26 cellular contexts compared by ENCODE assay signal in genomic region chr12:67764055-67764454, GRCh38.
"Had no signal": no experiment of that assay in that cellular context is flagged by ENCODE, and none has a peak within 500 bp of the region (broad histone marks: within the 10 kb centered on the region; RNA-seq: fewer than 3 reads in every experiment).

No MANE protein-coding gene starts in this region.

- H3K27ac ChIP-seq: esophagus squamous epithelium, heart right ventricle, left lung, neutrophil, pancreas, right lobe of liver, suprapubic skin, transverse colon, upper lobe of right lung, vagina had no signal

- H3K4me1 ChIP-seq: left lung, right lobe of liver, suprapubic skin, upper lobe of right lung had no signal

- H3K9me3 ChIP-seq: esophagus squamous epithelium, heart right ventricle, left lung, mucosa of descending colon, neutrophil, pancreas, right lobe of liver, suprapubic skin, transverse colon, upper lobe of right lung, vagina had no signal

- ATAC-seq: effector memory CD8-positive, alpha-beta T cell; heart right ventricle; left cardiac atrium; left lung; mucosa of descending colon; natural killer cell treated with Interleukin-12 subunit alpha and Interleukin-12 subunit beta and Interleukin-15 and Interleukin-18, amount 100 ng/mL, for 72 hours; right lobe of liver; stimulated activated naive CD8-positive, alpha-beta T cell treated with anti-CD3 and anti-CD28 coated beads, Interleukin-15, amount 100 ng/mL, for 72 hours; upper lobe of right lung had no signal

- DNase-seq: effector memory CD8-positive, alpha-beta T cell; erythroblast; esophagus squamous epithelium; foreskin melanocyte; glutamatergic neuron; heart right ventricle; hippocampal formation; left cardiac atrium; left lung; mesenchymal stem cell; mucosa of descending colon; naive B cell; pancreas; retina; right lobe of liver; small intestine; stimulated activated CD4-positive, alpha-beta T cell treated with anti-CD3 and anti-CD28 coated beads, Interleukin-15, amount 100 ng/mL, for 24 hours; stimulated activated CD4-positive, alpha-beta T cell treated with anti-CD3 and anti-CD28 coated beads, Interleukin-2, amount 100 ng/mL, for 48 hours; stimulated activated naive CD4-positive, alpha-beta T cell; stimulated activated naive CD8-positive, alpha-beta T cell treated with anti-CD3 and anti-CD28 coated beads, Interleukin-15, amount 100 ng/mL, for 72 hours; transverse colon; upper lobe of right lung had no signal

- H3K27me3 ChIP-seq: esophagus squamous epithelium, heart right ventricle, left lung, neutrophil, pancreas, right lobe of liver, suprapubic skin, transverse colon, upper lobe of right lung, vagina had no signal

- H3K36me3 ChIP-seq: esophagus squamous epithelium, heart right ventricle, left lung, neutrophil, pancreas, right lobe of liver, suprapubic skin, transverse colon, upper lobe of right lung, vagina had no signal

- H3K4me3 ChIP-seq: esophagus squamous epithelium, heart right ventricle, left lung, mucosa of descending colon, pancreas, right lobe of liver, suprapubic skin, transverse colon, upper lobe of right lung, vagina had no signal
